In genomic region chr12:47021298-47021697, GRCh38 we compare ENCODE assay signal across 8 cellular contexts. TPM values are rescaled to one million over a fixed set of nuclear protein-coding genes. Genes with fewer than 3 reads are reported as not detected.
DNase-seq lines count a peak whose midpoint lies in the region; ATAC-seq, FAIRE-seq and TF ChIP-seq lines count a peak whose summit lies in the region.

No MANE protein-coding gene starts in this region.

- H3K4me3 ChIP-seq in WERI-Rb-1 (ENCODE audit: low read depth, low read length), result no peak overlapping the region
- H3K4me3 ChIP-seq in retinal pigment epithelial cell (ENCODE audit: low read length), result no peak overlapping the region

- intact Hi-C loops in CD14-positive monocyte (cut with micrococcal nuclease), result loop anchor here (2.0 to 10.0 kb wide), 2 partner anchors 896 to 948 kb away; no protein-coding TSS in a partner anchor

- H3K4me1 Mint-ChIP-seq in CD14-positive monocyte, result peaks cover 9% of the 10 kb centered on the region

- no peaks in the 10 kb centered on the region for H3K36me3 ChIP-seq in WERI-Rb-1

- H3K27ac Mint-ChIP-seq in CD14-positive monocyte, result no peak overlapping the region

- ATAC-seq in HG03196 (IDR thresholded peaks at IDR 0.05; ENCODE audit: unreplicated experiment), result no peak
- no peak for ATAC-seq in GM18519 (IDR thresholded peaks at IDR 0.05; ENCODE audit: low FRiP score, unreplicated experiment)

- H3K27me3 Mint-ChIP-seq in CD14-positive monocyte (ENCODE audit: low read depth in 3 of 3), result peaks cover 0 to 2% (median 1%) of the 10 kb centered on the region in 3 donors

- H3K4me3 Mint-ChIP-seq in CD14-positive monocyte, result no peak overlapping the region

- FAIRE-seq in GM18507 (lab: Jason Lieb, UNC), result peak; percentile 81

- H3K9me3 ChIP-seq in WERI-Rb-1 (ENCODE audit: severe bottlenecking), result no peaks in the 10 kb centered on the region

- H3K27me3 ChIP-seq in WERI-Rb-1 (ENCODE audit: insufficient read depth, low read depth, severe bottlenecking), result peaks cover 14% of the 10 kb centered on the region

- peaks cover 0 to 4% (median 1%) of the 10 kb centered on the region in 7 donors for H3K9me3 Mint-ChIP-seq in CD14-positive monocyte

- TF ChIP-seq CTCF in CD14-positive monocyte (IDR thresholded peaks at IDR 0.05) (peak; percentile 85), WERI-Rb-1 (IDR thresholded peaks at IDR 0.05; ENCODE audit: low read depth, low read length) (peak; percentile 32), retinal pigment epithelial cell (conservative IDR thresholded peaks at IDR 0.05; ENCODE audit: low read depth, low read length) (peak; percentile 62)

- no peak overlapping the region for H3K27ac ChIP-seq in WERI-Rb-1

- DNase-seq in CD14-positive monocyte (ENCODE audit: low spot score) (no peak), GM18507 (ENCODE audit: extremely low spot score, insufficient read length, low read depth) (peak; percentile 5), NCI-H2081 treated with DMSO at 0.1 percent for 48 hours (lab: John Stamatoyannopoulos, UW) (peak; percentile 46), WERI-Rb-1 (peak; percentile 7), glomerular visceral epithelial cell (ENCODE audit: extremely low spot score) (peak; percentile 71), retinal pigment epithelial cell (ENCODE audit: low read depth) (no peak)

- H3K36me3 Mint-ChIP-seq in CD14-positive monocyte, result no peaks in the 10 kb centered on the region

RNA-seq across cellular contexts. Expression of gene PCED1B, which starts 58.1 kb away (rescaled TPM):
- polyA plus RNA-seq in CD14-positive monocyte, result under 1 TPM in 1 of 2 donors, not detected in 1; 0.10 TPM

RNA-seq across cellular contexts. Expression of gene AMIGO2, which starts 58.5 kb away (rescaled TPM):
- polyA plus RNA-seq in CD14-positive monocyte, result under 1 TPM; 0.14 to 0.21 TPM

Comparison
In these comparisons a context has a peak if more than half of its experiments do, and no peak if none do; other contexts are left out.
1. DNase-seq: peak in GM18507 (single experiment), NCI-H2081 treated with DMSO at 0.1 percent for 48 hours (single experiment), WERI-Rb-1 (single experiment) and glomerular visceral epithelial cell (single experiment); none in CD14-positive monocyte (single experiment) and retinal pigment epithelial cell (single experiment).
2. CTCF ChIP-seq: peak in every context shown above with its lines; median percentile 85 in CD14-positive monocyte; 62 in retinal pigment epithelial cell; 32 in WERI-Rb-1.